Comparison of ENCODE assay signal across 8 cellular contexts in genomic region chr17:28494445-28495188, GRCh38. TPM values are rescaled to one million over a fixed set of nuclear protein-coding genes. Genes with fewer than 3 reads are reported as not detected.
DNase-seq lines count a peak whose midpoint lies in the region; ATAC-seq and TF ChIP-seq lines count a peak whose summit lies in the region.

No MANE protein-coding gene starts in this region.

- DNase-seq in NCI-H446 (lab: John Stamatoyannopoulos, UW) (peak; percentile 32 to 62), NCI-H446 treated with DMSO at 0.1 percent for 48 hours (lab: John Stamatoyannopoulos, UW) (no peak), M059J (ENCODE audit: low read depth) (peak; percentile 60), Right ventricle myocardium superior (peak; percentile 79), psoas muscle (peak; percentile 65 to 82)
- peak; percentile 79 for DNase-seq in activated naive CD4-positive, alpha-beta T cell treated with anti-CD3 and anti-CD28 coated beads, Interleukin-2, amount 50 U/mL, for 16 hours

- no peaks in the 10 kb centered on the region for H3K36me3 ChIP-seq in psoas muscle (ENCODE audit: insufficient read depth in 1 of 2, low read depth in 1 of 2)

- peaks cover 0 to 6% (median 0%) of the 10 kb centered on the region in 3 donors for H3K27me3 ChIP-seq in psoas muscle (ENCODE audit: insufficient read depth in 3 of 3, low read length in 2 of 3)

- H3K4me3 ChIP-seq in psoas muscle = no peak overlapping the region

- peak; percentile 75 for TF ChIP-seq CTCF in psoas muscle (IDR thresholded peaks at IDR 0.05)

- 31 to 36% (median 32%) methylated on average over 15 of the region's 15 CpGs for WGBS in psoas muscle, 3 donors

- intact Hi-C loops in Right ventricle myocardium superior (cut with DNase I) = loop anchor here (5.0 kb wide), 1 partner anchor 118 kb away; the partner anchor contains the start of gene RSKR
- intact Hi-C loops in psoas muscle (cut with DNase I) = loop anchor here (1.0 to 5.0 kb wide), 5 partner anchors 43 to 118 kb away; partner anchors contain the start of genes RSKR (in 1 of the 2) and SPAG5 (in 1 of the 2)

- no peaks in the 10 kb centered on the region for H3K9me3 ChIP-seq in psoas muscle

- no peak overlapping the region for H3K27ac ChIP-seq in psoas muscle

- no peaks in the 10 kb centered on the region for H3K4me1 ChIP-seq in psoas muscle

- ATAC-seq in SK-N-SH treated with all-trans-retinoic acid at 6 μM for 48 hours = peak; percentile 94
- ATAC-seq in Right ventricle myocardium superior (ENCODE audit: poor library complexity) = peak; percentile 81
- peak; percentile 63 to 79 (median 74) for ATAC-seq in psoas muscle
- ATAC-seq in HG03135 (IDR thresholded peaks at IDR 0.05; ENCODE audit: unreplicated experiment) = no peak

TF ChIP-seq in SK-N-SH treated with all-trans-retinoic acid at 6 μM for 48 hours, 23 proteins besides CTCF, POLR2A, EP300 and RAD21:
- TF ChIP-seq ZNF8 (CRISPR knock-in tag; IDR thresholded peaks at IDR 0.05) = no peak
- TF ChIP-seq GLIS3 (CRISPR knock-in tag; IDR thresholded peaks at IDR 0.05) = no peak
- no peak for TF ChIP-seq TOX (CRISPR knock-in tag; IDR thresholded peaks at IDR 0.05; ENCODE audit: borderline replicate concordance)
- TF ChIP-seq CSRNP3 (CRISPR knock-in tag; IDR thresholded peaks at IDR 0.05) = no peak
- no peak for TF ChIP-seq ISL1 (CRISPR knock-in tag; IDR thresholded peaks at IDR 0.05)
- no peak for TF ChIP-seq TSHZ2 (CRISPR knock-in tag; IDR thresholded peaks at IDR 0.05)
- no peak for TF ChIP-seq ZNF565 (CRISPR knock-in tag; conservative IDR thresholded peaks at IDR 0.05; ENCODE audit: low read depth)
- TF ChIP-seq ZFP3 (CRISPR knock-in tag; IDR thresholded peaks at IDR 0.05) = no peak
- TF ChIP-seq PATZ1 (CRISPR knock-in tag; IDR thresholded peaks at IDR 0.05; ENCODE audit: borderline replicate concordance) = no peak
- TF ChIP-seq ZFP30 (CRISPR knock-in tag; IDR thresholded peaks at IDR 0.05) = no peak
- TF ChIP-seq BACH2 (CRISPR knock-in tag; IDR thresholded peaks at IDR 0.05; ENCODE audit: borderline replicate concordance) = no peak
- no peak for TF ChIP-seq TCF4 (CRISPR knock-in tag; IDR thresholded peaks at IDR 0.05; ENCODE audit: borderline replicate concordance)
- no peak for TF ChIP-seq OSR1 (CRISPR knock-in tag; IDR thresholded peaks at IDR 0.05)
- no peak for TF ChIP-seq POU6F1 (CRISPR knock-in tag; IDR thresholded peaks at IDR 0.05; ENCODE audit: borderline replicate concordance, low read depth)

RNA-seq across cellular contexts. Expression of gene FOXN1, which starts 11.5 kb away (rescaled TPM):
- not detected in 2 replicates for total RNA-seq in M059J (2014; rRNA removed; shearing (Covaris generic))
- total RNA-seq in Right ventricle myocardium superior = not detected
- total RNA-seq in psoas muscle = not detected
- polyA plus RNA-seq in psoas muscle = not detected

RNA-seq across cellular contexts. Expression of gene SLC13A2, which starts 21.2 kb away (rescaled TPM):
- total RNA-seq in M059J (2014; rRNA removed; shearing (Covaris generic)) = not detected in 2 replicates
- total RNA-seq in Right ventricle myocardium superior = not detected
- not detected for total RNA-seq in psoas muscle
- polyA plus RNA-seq in psoas muscle = under 1 TPM in 1 of 3 donors, not detected in 2; 0.21 TPM

RNA-seq across cellular contexts. Expression of gene UNC119, which starts 57.8 kb away (rescaled TPM):
- total RNA-seq in M059J (2014; rRNA removed; shearing (Covaris generic)) = 29.8 and 36.9 TPM in 2 replicates
- total RNA-seq in Right ventricle myocardium superior (22.6 TPM), psoas muscle (1 to 10 TPM; 2.0 to 7.8 (median 4.5) TPM)
- 1 to 10 TPM; 1.9 to 2.6 (median 2.2) TPM for polyA plus RNA-seq in psoas muscle
